1 cellular context compared by ENCODE assay signal in the genomic region with DNA sequence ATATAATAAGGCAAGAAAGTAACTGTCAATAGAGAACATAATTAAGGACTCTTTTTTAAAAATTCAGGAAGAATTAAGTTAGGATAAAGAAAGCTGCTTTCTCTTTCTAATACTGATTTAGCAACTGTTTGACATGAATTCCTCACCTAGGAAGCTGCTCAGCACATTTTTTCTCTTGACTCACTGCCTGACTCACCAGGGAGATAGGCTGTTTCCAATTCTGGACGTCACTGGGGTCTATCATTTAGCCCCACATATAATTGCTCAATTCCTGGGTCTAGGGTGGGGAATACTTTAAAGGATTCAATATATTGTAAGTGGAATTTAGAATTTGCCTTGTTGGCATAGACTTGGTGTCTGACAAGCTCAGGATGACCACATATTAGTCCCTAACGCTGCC.
A peak's percentile ranks its signal among the peaks of the same experiment; 100 is the strongest.
TF ChIP-seq lines count a peak whose summit lies in the region.

No MANE protein-coding gene starts in this region.

TF ChIP-seq in IMR-90, 13 proteins besides CTCF, POLR2A, EP300 and RAD21 (continued from another document):
- peak; percentile 92 for TF ChIP-seq MAFK (IDR thresholded peaks at IDR 0.05; ENCODE audit: low read depth, low read length)
- 0 out of 2 replicates have a peak, but pooled peaks have one; percentile 5 for TF ChIP-seq BHLHE40 (IDR thresholded peaks at IDR 0.05; ENCODE audit: low read depth, low read length)
- peak; percentile 81 for TF ChIP-seq NFE2L2 (IDR thresholded peaks at IDR 0.05; ENCODE audit: low read depth, low read length)
- peak; percentile 87 for TF ChIP-seq FOS (IDR thresholded peaks at IDR 0.05; ENCODE audit: low read depth, low read length)
- TF ChIP-seq SMC3 (IDR thresholded peaks at IDR 0.05; ENCODE audit: low read depth, low read length), result no peak
- peak; percentile 95 for TF ChIP-seq CEBPB (IDR thresholded peaks at IDR 0.05; ENCODE audit: low read depth, low read length)
- TF ChIP-seq RFX5 (IDR thresholded peaks at IDR 0.05; ENCODE audit: low read depth, low read length), result no peak
- no peak for TF ChIP-seq MXI1 (IDR thresholded peaks at IDR 0.05; ENCODE audit: borderline replicate concordance, low read depth, low read length)
- peak; percentile 11 for TF ChIP-seq RCOR1 (IDR thresholded peaks at IDR 0.05; ENCODE audit: insufficient replicate concordance, low read length)
